Comparison of ENCODE assay signal across 16 cellular contexts in genomic region chr19:15399234-15399515, GRCh38. TPM values are rescaled to one million over a fixed set of nuclear protein-coding genes. Genes with fewer than 3 reads are reported as not detected.
DNase-seq lines count a peak whose midpoint lies in the region; ATAC-seq and TF ChIP-seq lines count a peak whose summit lies in the region.
"Had no signal": no experiment of that assay in that cellular context is flagged by ENCODE, and none has a peak within 500 bp of the region (broad histone marks: within the 10 kb centered on the region; RNA-seq: fewer than 3 reads in every experiment).

No MANE protein-coding gene starts in this region.

- H3K36me3 Mint-ChIP-seq in endodermal cell (ENCODE audit: low read depth) = peaks cover 67% of the 10 kb centered on the region

- H3K9me3 ChIP-seq in endodermal cell (ENCODE audit: control insufficient read depth, low read length) (no peaks in the 10 kb centered on the region), sigmoid colon (no peaks in the 10 kb centered on the region), GM23248 (ENCODE audit: low read depth) (no peaks in the 10 kb centered on the region)
- H3K9me3 ChIP-seq: BE2C, HAP-1 had no signal

- intact Hi-C loops in sigmoid colon (cut with DNase I) = no loop called here

- H3K27me3 ChIP-seq in endodermal cell (ENCODE audit: control insufficient read depth, insufficient read depth, low read length, poor library complexity, severe bottlenecking) (no peaks in the 10 kb centered on the region), sigmoid colon (no peaks in the 10 kb centered on the region), GM23248 (replicated peaks; ENCODE audit: insufficient read depth) (no peaks in the 10 kb centered on the region), foreskin keratinocyte (no peaks in the 10 kb centered on the region)
- H3K27me3 ChIP-seq: BE2C had no signal

- H3K27me3 Mint-ChIP-seq in endodermal cell (ENCODE audit: insufficient read depth) = no peaks in the 10 kb centered on the region
- H3K27me3 Mint-ChIP-seq: CD4-positive, alpha-beta memory T cell had no signal

- H3K9ac ChIP-seq in endodermal cell (ENCODE audit: extremely low read depth, low read length, poor library complexity, severe bottlenecking) (no peak overlapping the region), GM23248 (no peak overlapping the region)
- H3K9ac ChIP-seq: KMS-11 had no signal

- no peaks in the 10 kb centered on the region for H3K9me2 ChIP-seq in GM23248 (ENCODE audit: insufficient read depth)

- no peak for TF ChIP-seq POLR2A in sigmoid colon (IDR thresholded peaks at IDR 0.05)

- H3K79me2 ChIP-seq in GM23248 (ENCODE audit: insufficient read depth) = peaks cover 58% of the 10 kb centered on the region

- H3K4me2 ChIP-seq in GM23248 (ENCODE audit: unreplicated experiment) = no peak overlapping the region
- H3K4me2 ChIP-seq: KMS-11 had no signal

- no peak for ATAC-seq in GM19324 (IDR thresholded peaks at IDR 0.05; ENCODE audit: low FRiP score, unreplicated experiment)
- ATAC-seq in GM21528 (IDR thresholded peaks at IDR 0.05; ENCODE audit: low FRiP score, unreplicated experiment) = no peak
- no peak for ATAC-seq in foreskin keratinocyte

- DNase-seq in D341Med (ENCODE audit: low spot score) (peak; percentile 31), endodermal cell (peak; percentile 28), sigmoid colon (peak; percentile 41), GM23248 (no peak), foreskin keratinocyte (no peak)
- DNase-seq: ACHN; CD4-positive, alpha-beta memory T cell; DMS79 treated with DMSO at 0.1 percent for 48 hours; GF-D8 had no signal

- no peaks in the 10 kb centered on the region for H3K9me3 Mint-ChIP-seq in endodermal cell
- H3K9me3 Mint-ChIP-seq: CD4-positive, alpha-beta memory T cell had no signal

- peaks cover 13% of the 10 kb centered on the region for H3F3A ChIP-seq in GM23248 (ENCODE audit: insufficient read depth)

- no peak overlapping the region for H3K27ac ChIP-seq in endodermal cell (ENCODE audit: low read depth, low read length)
- no peak overlapping the region for H3K27ac ChIP-seq in sigmoid colon
- H3K27ac ChIP-seq in GM23248 = no peak overlapping the region
- no peak overlapping the region for H3K27ac ChIP-seq in foreskin keratinocyte
- H3K27ac ChIP-seq: HL-60, KMS-11 had no signal

- H3K4me3 ChIP-seq in endodermal cell (ENCODE audit: low read length) (no peak overlapping the region), sigmoid colon (no peak overlapping the region), GM23248 (no peak overlapping the region)
- H3K4me3 ChIP-seq: HAP-1 had no signal

- no peak for TF ChIP-seq EP300 in sigmoid colon (IDR thresholded peaks at IDR 0.05)

- no peak overlapping the region for H3K27ac Mint-ChIP-seq in endodermal cell
- H3K27ac Mint-ChIP-seq: CD4-positive, alpha-beta memory T cell had no signal

- TF ChIP-seq CTCF in endodermal cell (conservative IDR thresholded peaks at IDR 0.05) = no peak
- no peak for TF ChIP-seq CTCF in sigmoid colon (IDR thresholded peaks at IDR 0.05)
- TF ChIP-seq CTCF in foreskin keratinocyte (conservative IDR thresholded peaks at IDR 0.05) = no peak

- H4K20me1 ChIP-seq in GM23248 (ENCODE audit: insufficient read depth) = no peaks in the 10 kb centered on the region; the same call in 1 of the 2 replicates

- H3K36me3 ChIP-seq in endodermal cell (ENCODE audit: control insufficient read depth, insufficient read depth, low read length) = peaks cover 75% of the 10 kb centered on the region
- peaks cover 53 to 84% (median 62%) of the 10 kb centered on the region in 4 donors for H3K36me3 ChIP-seq in sigmoid colon
- peaks cover 20% of the 10 kb centered on the region for H3K36me3 ChIP-seq in GM23248 (ENCODE audit: low read depth)

- in situ Hi-C loops in GM23248 (cut with MboI) = no loop called here

- H2AFZ ChIP-seq in GM23248 = no peak overlapping the region

- H3K4me1 ChIP-seq in endodermal cell (ENCODE audit: control insufficient read depth, insufficient read depth, low read length) = peaks cover 1% of the 10 kb centered on the region
- peaks cover 0 to 40% (median 39%) of the 10 kb centered on the region in 4 donors for H3K4me1 ChIP-seq in sigmoid colon
- peaks cover under 1% of the 10 kb centered on the region for H3K4me1 ChIP-seq in GM23248 (ENCODE audit: insufficient read depth)
- no peaks in the 10 kb centered on the region for H3K4me1 ChIP-seq in foreskin keratinocyte
- H3K4me1 ChIP-seq: HAP-1 had no signal

- no peak overlapping the region for H3K4me3 Mint-ChIP-seq in endodermal cell
- H3K4me3 Mint-ChIP-seq: CD14-positive monocyte; CD4-positive, alpha-beta memory T cell had no signal

- peaks cover under 1% of the 10 kb centered on the region for H3K4me1 Mint-ChIP-seq in endodermal cell
- H3K4me1 Mint-ChIP-seq: CD14-positive monocyte had no signal

- WGBS in endodermal cell (ENCODE audit: insufficient coverage in 1 of 2, insufficient read length in 1 of 2), 2 experiments = 91 to 98% methylated on average over 6 to 8 of the region's 8 CpGs
- 96% methylated on average over 8 of the region's 8 CpGs for WGBS in sigmoid colon, 2 donors
- 93 to 97% methylated on average over 6 to 7 of the region's 8 CpGs for WGBS in GM23248 (ENCODE audit: low coverage in 1 of 2, low lambda C conversion rate in 2 of 2, missing lambda C conversion rate in 2 of 2), 2 experiments

RNA-seq across cellular contexts. Expression of gene AKAP8, which starts 19.6 kb away (rescaled TPM):
- 10 to 100 TPM; 34.9 to 39.6 TPM for total RNA-seq in endodermal cell
- 20.5 TPM for polyA plus RNA-seq in endodermal cell (2013, experiment 1 of 2)
- polyA plus RNA-seq in endodermal cell (2013, experiment 2 of 2) = 18.1 TPM
- total RNA-seq in sigmoid colon = 10 to 100 TPM; 15.0 to 43.8 (median 21.4) TPM
- 10 to 100 TPM; 11.4 to 19.8 (median 11.6) TPM for polyA plus RNA-seq in sigmoid colon
- 13.4 and 19.7 TPM in 2 replicates for total RNA-seq in GM23248 (2014; rRNA removed; shearing (Covaris generic))
- 14.6 and 14.8 TPM in 2 replicates for polyA plus RNA-seq in GM23248 (2016; fragmentation: Nextera tagmentation; extraction: Ambion mirVana)
- 20.8 and 23.4 TPM in 2 replicates for total RNA-seq in foreskin keratinocyte
- polyA plus RNA-seq in foreskin keratinocyte = 11.2 and 11.9 TPM in 2 replicates

RNA-seq across cellular contexts. Expression of gene AKAP8L, which starts 19.6 kb away (rescaled TPM):
- total RNA-seq in endodermal cell (100 to 1,000 TPM; 190 to 237 TPM), sigmoid colon (100 to 1,000 TPM in 2 of 4 donors, 10 to 100 TPM in 2; 90.5 to 145 (median 101) TPM), foreskin keratinocyte (42.7 and 43.1 TPM in 2 replicates)
- polyA plus RNA-seq in endodermal cell (2013, experiment 1 of 2) = 160 TPM
- polyA plus RNA-seq in endodermal cell (2013, experiment 2 of 2) = 124 TPM
- polyA plus RNA-seq in sigmoid colon (10 to 100 TPM; 15.0 to 67.5 (median 22.8) TPM), GM23248 (2016; fragmentation: Nextera tagmentation; extraction: Ambion mirVana) (21.5 and 21.9 TPM in 2 replicates), foreskin keratinocyte (32.4 and 35.7 TPM in 2 replicates)
- 37.4 and 38.3 TPM in 2 replicates for total RNA-seq in GM23248 (2014; rRNA removed; shearing (Covaris generic))

RNA-seq across cellular contexts. Expression of gene WIZ, which starts 50.6 kb away (rescaled TPM):
- 10 to 100 TPM; 38.0 to 38.6 TPM for total RNA-seq in endodermal cell
- 51.9 TPM for polyA plus RNA-seq in endodermal cell (2013, experiment 1 of 2)
- polyA plus RNA-seq in endodermal cell (2013, experiment 2 of 2) = 44.8 TPM
- total RNA-seq in sigmoid colon = 10 to 100 TPM; 16.3 to 49.6 (median 28.4) TPM
- 10 to 100 TPM in 1 of 3 donors, 1 to 10 TPM in 2; 7.8 to 18.3 (median 9.2) TPM for polyA plus RNA-seq in sigmoid colon
- total RNA-seq in GM23248 (2014; rRNA removed; shearing (Covaris generic)) = 18.8 and 22.0 TPM in 2 replicates
- 6.1 and 6.9 TPM in 2 replicates for polyA plus RNA-seq in GM23248 (2016; fragmentation: Nextera tagmentation; extraction: Ambion mirVana)
- 16.7 TPM in 2 replicates for total RNA-seq in foreskin keratinocyte
- polyA plus RNA-seq in foreskin keratinocyte = 21.9 and 22.2 TPM in 2 replicates

Comparison
In these comparisons a context has a peak if more than half of its experiments do, and no peak if none do; other contexts are left out.
1. DNase-seq: peak in D341Med (single experiment), endodermal cell (single experiment) and sigmoid colon (single experiment); none in GM23248 (single experiment) and foreskin keratinocyte (0 of 2).